ENCODE assay signal across 8 cellular contexts in genomic region chr2:69724540-69725159, GRCh38. TPM values are rescaled to one million over a fixed set of nuclear protein-coding genes. Genes with fewer than 3 reads are reported as not detected.
DNase-seq lines count a peak whose midpoint lies in the region; ATAC-seq and TF ChIP-seq lines count a peak whose summit lies in the region.

No MANE protein-coding gene starts in this region.

- H3K27ac Mint-ChIP-seq in activated CD4-positive, alpha-beta T cell treated with anti-CD3 and anti-CD28 coated beads for 36 hours = peak overlapping the region; percentile 20

- POLR2A ChIA-PET in activated CD4-positive, alpha-beta T cell treated with anti-CD3 and anti-CD28 coated beads for 36 hours (lab: Charles Lee) = interaction anchor here (0.6 kb wide), 5 partner anchors 9 to 405 kb away, joined by 3 to 8 read pairs (median 4); partner anchors contain the start of gene SNRNP27

- intact Hi-C loops in activated CD4-positive, alpha-beta T cell treated with anti-CD3 and anti-CD28 coated beads for 36 hours (cut with DNase I, micrococcal nuclease) = loop anchor here (1.0 to 10.0 kb wide), 6 partner anchors 93 to 578 kb away; partner anchors contain the start of genes FAM136A (in 1 of the 2) and SNRNP27 (in 1 of the 2)

- H3K4me3 ChIP-seq in coronary artery = peak overlapping the region; percentile 44

- H3K27me3 Mint-ChIP-seq in activated CD4-positive, alpha-beta T cell treated with anti-CD3 and anti-CD28 coated beads for 36 hours = no peaks in the 10 kb centered on the region

- ATAC-seq in HG03280 (IDR thresholded peaks at IDR 0.05; ENCODE audit: unreplicated experiment) (peak; percentile 59), left lobe of liver (peak; percentile 99), HG03139 (IDR thresholded peaks at IDR 0.05; ENCODE audit: unreplicated experiment) (no peak)
- ATAC-seq in activated CD4-positive, alpha-beta T cell treated with anti-CD3 and anti-CD28 coated beads for 36 hours = peak; percentile 92

- TF ChIP-seq CTCF in coronary artery (IDR thresholded peaks at IDR 0.05) = peak; percentile 74

- H3K27ac ChIP-seq in coronary artery = no peak overlapping the region

- peak; percentile 83 for DNase-seq in GM03348 (ENCODE audit: low spot score)
- peak; percentile 41 for DNase-seq in NCI-H510A (lab: John Stamatoyannopoulos, UW)
- peak; percentile 92 for DNase-seq in activated CD4-positive, alpha-beta T cell treated with anti-CD3 and anti-CD28 coated beads for 36 hours
- DNase-seq in coronary artery (ENCODE audit: low spot score) = peak; percentile 87
- peak; percentile 84 for DNase-seq in left lobe of liver (ENCODE audit: low spot score)
- peak; percentile 92 to 95 for DNase-seq in stimulated activated CD4-positive, alpha-beta T cell treated with anti-CD3 and anti-CD28 coated beads, Interleukin-2, amount 100 ng/mL, for 48 hours

- CTCF ChIA-PET in activated CD4-positive, alpha-beta T cell treated with anti-CD3 and anti-CD28 coated beads for 36 hours (lab: Charles Lee) = interaction anchor here (0.6 to 5.8 kb wide), 97 partner anchors 9 to 840 kb away, joined by 3 to 395 read pairs (median 4); partner anchors contain the start of genes AAK1, ANXA4, FAM136A and GMCL1

- peak overlapping the region; percentile 47 for H3K4me3 Mint-ChIP-seq in activated CD4-positive, alpha-beta T cell treated with anti-CD3 and anti-CD28 coated beads for 36 hours

- no peaks in the 10 kb centered on the region for H3K36me3 Mint-ChIP-seq in activated CD4-positive, alpha-beta T cell treated with anti-CD3 and anti-CD28 coated beads for 36 hours (ENCODE audit: low read depth)

- peaks cover 4% of the 10 kb centered on the region for H3K4me1 Mint-ChIP-seq in activated CD4-positive, alpha-beta T cell treated with anti-CD3 and anti-CD28 coated beads for 36 hours

- H3K9me3 Mint-ChIP-seq in activated CD4-positive, alpha-beta T cell treated with anti-CD3 and anti-CD28 coated beads for 36 hours (ENCODE audit: low read depth) = no peaks in the 10 kb centered on the region

RNA-seq across cellular contexts. Expression of gene ANXA4, which starts 17.3 kb away (rescaled TPM):
- 10 to 100 TPM; 24.8 to 30.7 TPM for total RNA-seq in activated CD4-positive, alpha-beta T cell treated with anti-CD3 and anti-CD28 coated beads for 36 hours
- 102 TPM for total RNA-seq in left lobe of liver

Comparison
In these comparisons a context has a peak if more than half of its experiments do, and no peak if none do; other contexts are left out.
1. DNase-seq: peak in every context shown above with its lines; median percentile 94 in stimulated activated CD4-positive, alpha-beta T cell treated with anti-CD3 and anti-CD28 coated beads, Interleukin-2, amount 100 ng/mL, for 48 hours; 92 in activated CD4-positive, alpha-beta T cell treated with anti-CD3 and anti-CD28 coated beads for 36 hours; 87 in coronary artery; 84 in left lobe of liver; 83 in GM03348; 41 in NCI-H510A.